1 cellular context compared by ENCODE assay signal in genomic region chr4:187664011-187664410, GRCh38.
TF ChIP-seq lines count a peak whose summit lies in the region.

No MANE protein-coding gene starts in this region.

TF ChIP-seq in GM23338, 12 proteins besides CTCF, POLR2A, EP300 and RAD21:
- TF ChIP-seq ETS1 (IDR thresholded peaks at IDR 0.05) (no peak), JUNB (IDR thresholded peaks at IDR 0.05; ENCODE audit: unreplicated experiment) (no peak), ZNF331 (CRISPR knock-in tag; IDR thresholded peaks at IDR 0.05; ENCODE audit: low read depth) (no peak), ZNF114 (CRISPR knock-in tag; IDR thresholded peaks at IDR 0.05) (no peak)
